In the genomic region with DNA sequence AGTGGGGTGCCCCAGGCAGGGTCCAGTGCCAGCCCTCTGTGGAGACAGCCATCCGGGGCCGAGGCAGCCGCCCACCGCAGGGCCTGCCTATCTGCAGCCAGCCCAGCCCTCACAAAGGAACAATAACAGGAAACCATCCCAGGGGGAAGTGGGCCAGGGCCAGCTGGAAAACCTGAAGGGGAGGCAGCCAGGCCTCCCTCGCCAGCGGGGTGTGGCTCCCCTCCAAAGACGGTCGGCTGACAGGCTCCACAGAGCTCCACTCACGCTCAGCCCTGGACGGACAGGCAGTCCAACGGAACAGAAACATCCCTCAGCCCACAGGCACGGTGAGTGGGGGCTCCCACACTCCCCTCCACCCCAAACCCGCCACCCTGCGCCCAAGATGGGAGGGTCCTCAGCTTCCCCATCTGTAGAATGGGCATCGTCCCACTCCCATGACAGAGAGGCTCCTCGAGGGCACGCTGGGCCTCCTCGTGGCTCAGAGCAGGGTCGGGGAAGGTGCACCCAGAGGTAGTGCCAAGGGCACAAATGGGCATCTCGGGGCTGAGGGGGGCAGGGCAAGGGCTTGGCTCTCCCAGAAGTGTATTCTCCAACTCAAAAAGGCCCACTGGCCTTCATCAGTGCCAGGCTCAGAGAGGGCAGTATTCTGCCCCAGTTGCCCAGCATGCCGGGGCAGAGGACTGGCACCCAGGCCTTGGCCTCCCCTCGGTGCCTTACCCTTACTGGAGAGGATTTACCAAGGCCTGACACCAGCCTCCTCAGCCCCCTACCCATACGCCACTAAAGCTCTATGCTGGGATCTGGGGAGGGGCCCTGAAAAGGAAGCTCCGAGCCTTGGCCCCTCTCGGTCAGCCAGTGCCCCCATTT, we compare ENCODE assay signal across 10 cellular contexts. TPM values are rescaled to one million over a fixed set of nuclear protein-coding genes. Genes with fewer than 3 reads are reported as not detected.
DNase-seq lines count a peak whose midpoint lies in the region; ATAC-seq and TF ChIP-seq lines count a peak whose summit lies in the region.
"Had no signal": no experiment of that assay in that cellular context is flagged by ENCODE, and none has a peak within 500 bp of the region (broad histone marks: within the 10 kb centered on the region; RNA-seq: fewer than 3 reads in every experiment).

A gene with protein sequence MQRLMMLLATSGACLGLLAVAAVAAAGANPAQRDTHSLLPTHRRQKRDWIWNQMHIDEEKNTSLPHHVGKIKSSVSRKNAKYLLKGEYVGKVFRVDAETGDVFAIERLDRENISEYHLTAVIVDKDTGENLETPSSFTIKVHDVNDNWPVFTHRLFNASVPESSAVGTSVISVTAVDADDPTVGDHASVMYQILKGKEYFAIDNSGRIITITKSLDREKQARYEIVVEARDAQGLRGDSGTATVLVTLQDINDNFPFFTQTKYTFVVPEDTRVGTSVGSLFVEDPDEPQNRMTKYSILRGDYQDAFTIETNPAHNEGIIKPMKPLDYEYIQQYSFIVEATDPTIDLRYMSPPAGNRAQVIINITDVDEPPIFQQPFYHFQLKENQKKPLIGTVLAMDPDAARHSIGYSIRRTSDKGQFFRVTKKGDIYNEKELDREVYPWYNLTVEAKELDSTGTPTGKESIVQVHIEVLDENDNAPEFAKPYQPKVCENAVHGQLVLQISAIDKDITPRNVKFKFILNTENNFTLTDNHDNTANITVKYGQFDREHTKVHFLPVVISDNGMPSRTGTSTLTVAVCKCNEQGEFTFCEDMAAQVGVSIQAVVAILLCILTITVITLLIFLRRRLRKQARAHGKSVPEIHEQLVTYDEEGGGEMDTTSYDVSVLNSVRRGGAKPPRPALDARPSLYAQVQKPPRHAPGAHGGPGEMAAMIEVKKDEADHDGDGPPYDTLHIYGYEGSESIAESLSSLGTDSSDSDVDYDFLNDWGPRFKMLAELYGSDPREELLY (plus strand): TSS at position 259 of the 867 bp plus-strand sequence. CDS start 12,647 bp downstream, outside the sequence.

- no peaks in the 10 kb centered on the region; the same call in 1 of the 2 replicates for H3K27me3 Mint-ChIP-seq in WTC11 (ENCODE audit: low read depth)

- no peaks in the 10 kb centered on the region for H3K9me3 ChIP-seq in muscle layer of duodenum (ENCODE audit: control insufficient read depth in 1 of 2, low read length in 2 of 2)
- H3K9me3 ChIP-seq in vagina: no peaks in the 10 kb centered on the region
- no peaks in the 10 kb centered on the region for H3K9me3 ChIP-seq in smooth muscle cell (replicated peaks; ENCODE audit: low read depth)

- H3K27me3 ChIP-seq in muscle layer of duodenum (ENCODE audit: low read depth, low read length) (no peaks in the 10 kb centered on the region), vagina (no peaks in the 10 kb centered on the region), smooth muscle cell (ENCODE audit: low read depth) (peaks cover 7% of the 10 kb centered on the region)
- H3K27me3 ChIP-seq: neural progenitor cell had no signal

- H3K27ac ChIP-seq in muscle layer of duodenum (ENCODE audit: low read length) (peak within 1 kb of the TSS; percentile 48), vagina (peak within 1 kb of the TSS; percentile 54), smooth muscle cell (ENCODE audit: low read depth) (no peak within 1 kb of the TSS)
- H3K27ac ChIP-seq: neural progenitor cell had no signal

- H3K4me2 ChIP-seq in smooth muscle cell: no peak within 1 kb of the TSS

- H3K27ac Mint-ChIP-seq in WTC11: no peak within 1 kb of the TSS
- H3K27ac Mint-ChIP-seq: activated CD4-positive, alpha-beta memory T cell treated with anti-CD3 and anti-CD28 coated beads, Interleukin-2, amount 10 ng/mL, durations not matched to agents 7 days and 5 days had no signal

- DNase-seq in NCI-H1694 treated with DMSO at 0.1 percent for 48 hours (lab: John Stamatoyannopoulos, UW): peak; percentile 19
- DNase-seq in NCI-H1694 (lab: John Stamatoyannopoulos, UW): no peak
- peak; percentile 89 for DNase-seq in fibroblast of pulmonary artery (ENCODE audit: low read depth)
- no peak for DNase-seq in vagina (ENCODE audit: extremely low spot score in 2 of 2)
- no peak for DNase-seq in stimulated activated CD4-positive, alpha-beta T cell treated with anti-CD3 and anti-CD28 coated beads, Interleukin-4, amount 100 ng/mL, for 4 hours
- DNase-seq in WTC11 (ENCODE audit: low spot score): no peak
- DNase-seq in smooth muscle cell (lab: John Stamatoyannopoulos, UW; ENCODE audit: unreplicated experiment): no peak
- DNase-seq: activated CD4-positive, alpha-beta memory T cell treated with anti-CD3 and anti-CD28 coated beads, Interleukin-2, amount 10 ng/mL, durations not matched to agents 7 days and 5 days had no signal

- no peaks in the 10 kb centered on the region for H4K20me1 ChIP-seq in smooth muscle cell (ENCODE audit: low read depth)

- no peaks in the 10 kb centered on the region for H3K36me3 Mint-ChIP-seq in WTC11
- H3K36me3 Mint-ChIP-seq: neural progenitor cell had no signal

- H3K36me3 ChIP-seq in muscle layer of duodenum (ENCODE audit: control insufficient read depth in 1 of 2, insufficient read depth in 2 of 2, low read length in 2 of 2): no peaks in the 10 kb centered on the region
- H3K36me3 ChIP-seq in vagina: no peaks in the 10 kb centered on the region
- H3K36me3 ChIP-seq in smooth muscle cell (ENCODE audit: low read depth): no peaks in the 10 kb centered on the region
- H3K36me3 ChIP-seq: neural progenitor cell had no signal

- H3F3A ChIP-seq in smooth muscle cell (ENCODE audit: low read depth): no peaks in the 10 kb centered on the region

- 90% methylated on average over 23 of the region's 25 CpGs for WGBS in smooth muscle cell (ENCODE audit: low lambda C conversion rate)

- H3K4me3 ChIP-seq in fibroblast of pulmonary artery (replicated peaks; ENCODE audit: low read depth, low read length) (peak within 1 kb of the TSS; percentile 63), muscle layer of duodenum (ENCODE audit: low read depth in 1 of 2, low read length in 2 of 2) (peak within 1 kb of the TSS; percentile 22 to 33), vagina (peak within 1 kb of the TSS; percentile 30 to 37), smooth muscle cell (no peak within 1 kb of the TSS)
- H3K4me3 ChIP-seq: neural progenitor cell had no signal

- CTCF ChIA-PET in WTC11 (lab: Charles Lee): interaction anchor here (0.6 to 6.1 kb wide), 10 partner anchors 9 to 464 kb away, joined by 4 to 56 read pairs (median 6); a partner anchor contains a TSS

- intact Hi-C loops in vagina (cut with DNase I): no loop called here

- POLR2A ChIA-PET in WTC11 (lab: Charles Lee): no interaction called here

- peaks cover 0 to 26% of the 10 kb centered on the region in 2 donors for H3K4me1 ChIP-seq in muscle layer of duodenum (ENCODE audit: control insufficient read depth in 1 of 2, insufficient read depth in 2 of 2, low read length in 2 of 2)
- peaks cover 25% of the 10 kb centered on the region for H3K4me1 ChIP-seq in vagina
- H3K4me1 ChIP-seq in smooth muscle cell (ENCODE audit: low read depth): no peaks in the 10 kb centered on the region

- TF ChIP-seq CTCF in fibroblast of pulmonary artery (IDR thresholded peaks at IDR 0.05; ENCODE audit: low read length, missing control alignments) (no peak), vagina (IDR thresholded peaks at IDR 0.05) (no peak), WTC11 (IDR thresholded peaks at IDR 0.05) (no peak), smooth muscle cell (IDR thresholded peaks at IDR 0.05; ENCODE audit: borderline replicate concordance, insufficient read depth, poor library complexity, severe bottlenecking) (no peak)

- no peak for ATAC-seq in WTC11

- TF ChIP-seq POLR2A in vagina (IDR thresholded peaks at IDR 0.05): no peak

- H2AFZ ChIP-seq in smooth muscle cell (ENCODE audit: low read depth): no peak within 1 kb of the TSS

- peaks cover 44% of the 10 kb centered on the region for H3K4me1 Mint-ChIP-seq in WTC11

- H3K4me3 Mint-ChIP-seq in WTC11: no peak within 1 kb of the TSS
- H3K4me3 Mint-ChIP-seq: activated CD4-positive, alpha-beta memory T cell treated with anti-CD3 and anti-CD28 coated beads, Interleukin-2, amount 10 ng/mL, durations not matched to agents 7 days and 5 days; neural progenitor cell had no signal

- H3K9ac ChIP-seq in smooth muscle cell (ENCODE audit: low read depth): no peak within 1 kb of the TSS
- H3K9ac ChIP-seq: neural progenitor cell had no signal

- no peaks in the 10 kb centered on the region for H3K9me3 Mint-ChIP-seq in WTC11
- H3K9me3 Mint-ChIP-seq: activated CD4-positive, alpha-beta memory T cell treated with anti-CD3 and anti-CD28 coated beads, Interleukin-2, amount 10 ng/mL, durations not matched to agents 7 days and 5 days; neural progenitor cell had no signal

- no peaks in the 10 kb centered on the region for H3K79me2 ChIP-seq in smooth muscle cell (ENCODE audit: low read depth)

TF ChIP-seq in WTC11, 78 proteins besides CTCF, POLR2A, EP300 and RAD21 (continues in another document):
- TF ChIP-seq, protein P1, sequence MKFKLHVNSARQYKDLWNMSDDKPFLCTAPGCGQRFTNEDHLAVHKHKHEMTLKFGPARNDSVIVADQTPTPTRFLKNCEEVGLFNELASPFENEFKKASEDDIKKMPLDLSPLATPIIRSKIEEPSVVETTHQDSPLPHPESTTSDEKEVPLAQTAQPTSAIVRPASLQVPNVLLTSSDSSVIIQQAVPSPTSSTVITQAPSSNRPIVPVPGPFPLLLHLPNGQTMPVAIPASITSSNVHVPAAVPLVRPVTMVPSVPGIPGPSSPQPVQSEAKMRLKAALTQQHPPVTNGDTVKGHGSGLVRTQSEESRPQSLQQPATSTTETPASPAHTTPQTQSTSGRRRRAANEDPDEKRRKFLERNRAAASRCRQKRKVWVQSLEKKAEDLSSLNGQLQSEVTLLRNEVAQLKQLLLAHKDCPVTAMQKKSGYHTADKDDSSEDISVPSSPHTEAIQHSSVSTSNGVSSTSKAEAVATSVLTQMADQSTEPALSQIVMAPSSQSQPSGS (CRISPR knock-in tag; IDR thresholded peaks at IDR 0.05; ENCODE audit: borderline replicate concordance, low read depth): no peak

RNA-seq across cellular contexts. Expression of the gene that starts here (rescaled TPM):
- total RNA-seq in vagina (38.3 TPM), WTC11 (2021) (0.14 to 0.28 TPM (median 0.14 TPM) in 3 replicates), smooth muscle cell (not detected in 2 replicates)
- polyA plus RNA-seq in smooth muscle cell: not detected in 2 replicates
- total RNA-seq: activated CD4-positive, alpha-beta memory T cell treated with anti-CD3 and anti-CD28 coated beads, Interleukin-2, amount 10 ng/mL, durations not matched to agents 7 days and 5 days had no signal

Comparison
In these comparisons a context has a peak if more than half of its experiments do, and no peak if none do; other contexts are left out.
1. RNA of the gene that starts here (total RNA-seq): 38.3 TPM in vagina (single experiment); 0.14 to 0.28 TPM in WTC11 and not detected in smooth muscle cell; every median in the first group is over 10 times any median in the second.
2. DNase-seq: peak in NCI-H1694 treated with DMSO at 0.1 percent for 48 hours (single experiment) and fibroblast of pulmonary artery (single experiment); none in NCI-H1694 (single experiment), vagina (0 of 2), stimulated activated CD4-positive, alpha-beta T cell treated with anti-CD3 and anti-CD28 coated beads, Interleukin-4, amount 100 ng/mL, for 4 hours (0 of 2), WTC11 (single experiment) and smooth muscle cell (single experiment).